Comparison of ENCODE assay signal across 8 cellular contexts in genomic region chr17:83051423-83052240, GRCh38. TPM values are rescaled to one million over a fixed set of nuclear protein-coding genes. Genes with fewer than 3 reads are reported as not detected.
DNase-seq lines count a peak whose midpoint lies in the region; ATAC-seq, FAIRE-seq and TF ChIP-seq lines count a peak whose summit lies in the region.

No MANE protein-coding gene starts in this region.

- H3K27me3 ChIP-seq in mucosa of rectum (ENCODE audit: control insufficient read depth in 2 of 2, insufficient read depth in 2 of 2, low read length in 2 of 2): no peaks in the 10 kb centered on the region

- BruUV-seq in OCI-LY7 (replicated peaks; lab: Mats Ljungman, UMichigan): no TSS peak

- no peaks in the 10 kb centered on the region for H3K79me2 ChIP-seq in OCI-LY7 (ENCODE audit: insufficient read depth, low read depth, low read length)

- H3K36me3 ChIP-seq in OCI-LY7 (ENCODE audit: insufficient read depth, low read length) (peaks cover 20% of the 10 kb centered on the region), mucosa of rectum (ENCODE audit: control insufficient read depth in 2 of 2, insufficient read depth in 2 of 2, low read length in 2 of 2) (peaks cover 0 to 3% of the 10 kb centered on the region in 2 donors)

- TF ChIP-seq CTCF in D721Med (IDR thresholded peaks at IDR 0.05; ENCODE audit: insufficient read depth, missing control alignments) (no peak), OCI-LY7 (conservative IDR thresholded peaks at IDR 0.05; ENCODE audit: low read length) (no peak), epithelial cell of proximal tubule (conservative IDR thresholded peaks at IDR 0.05; ENCODE audit: low read depth, low read length) (no peak)

- H2AFZ ChIP-seq in OCI-LY7 (ENCODE audit: low read length): peak overlapping the region; percentile 60

- peak; percentile 86 for DNase-seq in D721Med (ENCODE audit: insufficient read length, low spot score)
- DNase-seq in HuH-7 (ENCODE audit: low spot score): peak; percentile 99
- DNase-seq in OCI-LY7 (ENCODE audit: low spot score): peak; percentile 99
- peak; percentile 99 for DNase-seq in activated T-cell treated with anti-CD3 and anti-CD28 coated beads for 48 hours (ENCODE audit: low read depth)
- no peak for DNase-seq in epithelial cell of proximal tubule (ENCODE audit: low read depth)
- peak; percentile 91 to 95 for DNase-seq in stimulated activated CD8-positive, alpha-beta memory T cell treated with anti-CD3 and anti-CD28 coated beads, Interleukin-4, amount 100 ng/mL, for 4 hours (ENCODE audit: low read depth in 2 of 2, low spot score in 1 of 2)

- peak; percentile 87 for ATAC-seq in GM21515 (IDR thresholded peaks at IDR 0.05; ENCODE audit: unreplicated experiment)

- intact Hi-C loops in OCI-LY7 (cut with micrococcal nuclease; ENCODE audit: unreplicated experiment): loop anchor here (1.0 to 2.0 kb wide), 5 partner anchors 83 to 269 kb away; no protein-coding TSS in a partner anchor

- CTCF ChIA-PET in OCI-LY7 (lab: Charles Lee; ENCODE audit: unreplicated experiment): interaction anchor here (0.6 kb wide), 1 partner anchor 137 kb away, joined by 3 read pairs; no protein-coding TSS in a partner anchor

- H3K4me2 ChIP-seq in OCI-LY7 (ENCODE audit: low read length): peak overlapping the region; percentile 81

- H3K4me3 ChIP-seq in OCI-LY7 (ENCODE audit: low read depth, low read length, poor library complexity, severe bottlenecking): peak overlapping the region; percentile 74
- H3K4me3 ChIP-seq in epithelial cell of proximal tubule (ENCODE audit: low read depth, low read length): peak overlapping the region; percentile 82
- H3K4me3 ChIP-seq in mucosa of rectum (ENCODE audit: low read length in 2 of 2): peak overlapping the region; percentile 74 to 84

- H3K27ac ChIP-seq in OCI-LY7 (ENCODE audit: low read depth, low read length, poor library complexity, severe bottlenecking): peak overlapping the region; percentile 75
- peak overlapping the region; percentile 88 to 90 for H3K27ac ChIP-seq in mucosa of rectum (ENCODE audit: low read depth in 2 of 2, low read length in 2 of 2)

- no peaks in the 10 kb centered on the region for H4K20me1 ChIP-seq in OCI-LY7 (ENCODE audit: insufficient read depth, low read length)

- peaks cover 31% of the 10 kb centered on the region for H3K4me1 ChIP-seq in OCI-LY7 (ENCODE audit: insufficient read depth, low read length, poor library complexity, severe bottlenecking)
- peaks cover 12 to 18% of the 10 kb centered on the region in 2 donors for H3K4me1 ChIP-seq in mucosa of rectum (ENCODE audit: control insufficient read depth in 2 of 2, insufficient read depth in 2 of 2, low read length in 2 of 2)

- H3K9me2 ChIP-seq in OCI-LY7 (ENCODE audit: insufficient read depth, low read length): no peaks in the 10 kb centered on the region

- H3K9me3 ChIP-seq in OCI-LY7 (ENCODE audit: low read length) (no peaks in the 10 kb centered on the region), mucosa of rectum (ENCODE audit: control insufficient read depth in 2 of 2, low read length in 2 of 2) (no peaks in the 10 kb centered on the region)

- no peak for FAIRE-seq in D721Med (lab: Jason Lieb, UNC)

- POLR2A ChIA-PET in OCI-LY7 (lab: Charles Lee): interaction anchor here (1.1 kb wide), 1 partner anchor 25 kb away, joined by 3 read pairs; no protein-coding TSS in a partner anchor

- H3K9ac ChIP-seq in mucosa of rectum (ENCODE audit: low read depth in 1 of 2, low read length in 2 of 2): peak overlapping the region; percentile 88 to 90

RNA-seq across cellular contexts. Expression of gene METRNL, which starts 27.8 kb away (rescaled TPM):
- total RNA-seq in OCI-LY7 (2014; rRNA removed; shearing (Covaris generic)): 16.9 and 18.8 TPM in 2 replicates
- total RNA-seq in OCI-LY7 (2022): 19.3 and 23.3 TPM in 2 replicates
- total RNA-seq in epithelial cell of proximal tubule: 11.9 and 12.3 TPM in 2 replicates
